ENCODE assay signal across 12 cellular contexts in the genomic region with DNA sequence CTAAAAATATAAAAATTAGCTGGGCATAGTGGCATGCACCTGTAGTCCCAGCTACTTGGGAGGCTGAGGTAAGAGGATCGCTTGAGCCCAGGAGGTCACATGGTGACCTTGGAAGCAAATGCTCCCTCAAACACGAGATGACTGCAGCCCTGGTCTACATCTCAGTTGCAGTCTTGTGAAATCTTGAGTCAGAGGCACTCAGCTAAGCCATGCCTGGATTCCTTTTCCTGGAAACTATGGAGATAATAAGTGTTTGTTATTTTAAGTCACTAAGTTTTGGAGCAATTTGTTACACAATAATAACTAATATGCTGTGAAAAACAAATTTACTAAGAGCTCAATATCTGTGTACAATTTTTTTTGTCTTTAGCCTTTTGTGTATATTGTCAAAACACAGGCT.
DNase-seq lines count a peak whose midpoint lies in the region; ATAC-seq and TF ChIP-seq lines count a peak whose summit lies in the region.
"Had no signal": no experiment of that assay in that cellular context is flagged by ENCODE, and none has a peak within 500 bp of the region (broad histone marks: within the 10 kb centered on the region; RNA-seq: fewer than 3 reads in every experiment).

No MANE protein-coding gene starts in this region.

- H3K27ac ChIP-seq in sigmoid colon: no peak overlapping the region

- no peaks in the 10 kb centered on the region for H3K9me3 ChIP-seq in sigmoid colon

- ATAC-seq in GM18870 (IDR thresholded peaks at IDR 0.05; ENCODE audit: unreplicated experiment): no peak
- no peak for ATAC-seq in HG02870 (IDR thresholded peaks at IDR 0.05; ENCODE audit: unreplicated experiment)
- ATAC-seq in HG03108 (IDR thresholded peaks at IDR 0.05; ENCODE audit: unreplicated experiment): no peak
- ATAC-seq in HG03432 (IDR thresholded peaks at IDR 0.05; ENCODE audit: unreplicated experiment): no peak
- ATAC-seq: stimulated activated effector memory CD8-positive, alpha-beta T cell treated with anti-CD3 and anti-CD28 coated beads, Interleukin-12 subunit alpha, Interleukin-12 subunit beta, amount 100 ng/mL, for 72 hours had no signal

- H3K36me3 ChIP-seq in sigmoid colon: no peaks in the 10 kb centered on the region

- TF ChIP-seq POLR2A in sigmoid colon (IDR thresholded peaks at IDR 0.05): no peak

- H3K27me3 ChIP-seq in sigmoid colon: no peaks in the 10 kb centered on the region

- no peaks in the 10 kb centered on the region for H3K4me1 ChIP-seq in sigmoid colon

- no peak overlapping the region for H3K4me3 ChIP-seq in sigmoid colon

- no peak for TF ChIP-seq CTCF in sigmoid colon (IDR thresholded peaks at IDR 0.05)

- peak; percentile 5 for DNase-seq in H4 (ENCODE audit: low spot score)
- DNase-seq in amniotic epithelial cell (ENCODE audit: low read depth): peak; percentile 98
- DNase-seq in glomerular visceral epithelial cell (ENCODE audit: extremely low spot score): peak; percentile 5
- peak; percentile 79 for DNase-seq in sigmoid colon
- DNase-seq: activated CD4-positive, alpha-beta T cell treated with anti-CD3 and anti-CD28 coated beads for 4 hours; activated gamma-delta T cell; NCI-H524 treated with DMSO at 0.1 percent for 48 hours had no signal

- no peak for TF ChIP-seq EP300 in sigmoid colon (IDR thresholded peaks at IDR 0.05)

- 83 to 86% methylated on average over 2 of the region's 2 CpGs for WGBS in sigmoid colon, 2 donors

- intact Hi-C loops in sigmoid colon (cut with DNase I): no loop called here

Comparison
In these comparisons a context has a peak if more than half of its experiments do, and no peak if none do; other contexts are left out.
1. DNase-seq: peak in every context shown above with its lines; median percentile 98 in amniotic epithelial cell; 79 in sigmoid colon; 5 in H4; 5 in glomerular visceral epithelial cell.